ENCODE assay signal across 26 cellular contexts in the genomic region with DNA sequence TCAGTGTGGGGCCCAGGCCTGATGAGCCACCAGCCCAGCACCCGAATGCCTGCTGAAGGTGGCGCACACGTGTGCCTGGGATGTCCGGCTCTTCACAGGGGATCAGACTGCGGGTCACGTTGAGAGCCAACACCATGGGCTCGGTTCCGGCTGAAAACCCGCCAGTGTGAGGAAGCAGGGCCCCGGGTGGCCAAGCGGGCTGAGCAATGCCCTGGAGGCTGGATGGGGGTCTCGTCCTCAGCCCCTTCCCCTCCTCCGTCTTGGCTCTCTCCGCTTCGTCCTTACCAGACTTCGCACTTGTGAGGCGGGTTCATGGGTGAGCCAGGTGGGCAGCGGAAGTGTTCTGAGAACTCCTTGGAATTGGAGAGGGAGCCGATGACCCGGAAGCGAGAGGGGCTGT.
"Had no signal": no experiment of that assay in that cellular context is flagged by ENCODE, and none has a peak within 500 bp of the region (broad histone marks: within the 10 kb centered on the region; RNA-seq: fewer than 3 reads in every experiment).

No MANE protein-coding gene starts in this region.

- DNase-seq: cortex of kidney; effector memory CD8-positive, alpha-beta T cell; foreskin fibroblast; gastrocnemius medialis; head of caudate nucleus; left lung; mesenchymal stem cell; mucosa of descending colon; naive B cell; nephron progenitor cell; right lobe of liver; small intestine; stimulated activated CD4-positive, alpha-beta T cell treated with anti-CD3 and anti-CD28 coated beads, Interleukin-15, amount 100 ng/mL, for 24 hours; stimulated activated CD4-positive, alpha-beta T cell treated with anti-CD3 and anti-CD28 coated beads, Interleukin-2, amount 100 ng/mL, for 48 hours; stimulated activated naive CD4-positive, alpha-beta T cell; stimulated activated naive CD8-positive, alpha-beta T cell treated with anti-CD3 and anti-CD28 coated beads, Interleukin-15, amount 100 ng/mL, for 72 hours; transverse colon had no signal

- ATAC-seq: effector memory CD8-positive, alpha-beta T cell; esophagus mucosa; gastrocnemius medialis; left lung; mucosa of descending colon; pancreas; right lobe of liver; stimulated activated naive CD8-positive, alpha-beta T cell treated with anti-CD3 and anti-CD28 coated beads, Interleukin-15, amount 100 ng/mL, for 72 hours had no signal

- H3K27ac ChIP-seq: epithelial cell of prostate, gastrocnemius medialis, left lung, neutrophil, pancreas, right lobe of liver, suprapubic skin, transverse colon, vagina had no signal

- H3K9me3 Mint-ChIP-seq: effector memory CD8-positive, alpha-beta T cell; mesothelial cell of epicardium; naive B cell; nephron progenitor cell; stimulated activated naive CD8-positive, alpha-beta T cell treated with anti-CD3 and anti-CD28 coated beads, Interleukin-15, amount 100 ng/mL, for 72 hours had no signal

- H3K4me3 ChIP-seq: gastrocnemius medialis, left lung, mucosa of descending colon, pancreas, right lobe of liver, suprapubic skin, transverse colon, vagina had no signal

- H3K27me3 ChIP-seq: gastrocnemius medialis, left lung, neutrophil, pancreas, right lobe of liver, suprapubic skin, transverse colon, vagina had no signal

- H3K9me3 ChIP-seq: gastrocnemius medialis, left lung, mucosa of descending colon, neutrophil, pancreas, right lobe of liver, suprapubic skin, transverse colon, vagina had no signal

- H3K4me1 ChIP-seq: gastrocnemius medialis, left lung, pancreas, right lobe of liver, suprapubic skin, transverse colon, vagina had no signal

- H3K4me3 Mint-ChIP-seq: effector memory CD8-positive, alpha-beta T cell; mesothelial cell of epicardium; nephron progenitor cell; stimulated activated naive CD8-positive, alpha-beta T cell treated with anti-CD3 and anti-CD28 coated beads, Interleukin-15, amount 100 ng/mL, for 72 hours had no signal

- H3K27ac Mint-ChIP-seq: effector memory CD8-positive, alpha-beta T cell; mesothelial cell of epicardium; nephron progenitor cell had no signal

- H3K4me1 Mint-ChIP-seq: mesothelial cell of epicardium, nephron progenitor cell had no signal

- FAIRE-seq: endometrium, keratinocyte, pancreas, small intestine had no signal

- H3K27me3 Mint-ChIP-seq: effector memory CD8-positive, alpha-beta T cell; naive B cell; stimulated activated naive CD8-positive, alpha-beta T cell treated with anti-CD3 and anti-CD28 coated beads, Interleukin-15, amount 100 ng/mL, for 72 hours had no signal
